Comparison of ENCODE assay signal across 8 cellular contexts in genomic region chr2:209556354-209556961, GRCh38.
DNase-seq lines count a peak whose midpoint lies in the region; ATAC-seq and TF ChIP-seq lines count a peak whose summit lies in the region.

No MANE protein-coding gene starts in this region.

- H4K20me1 ChIP-seq in PC-3 (ENCODE audit: low read length): no peaks in the 10 kb centered on the region

- intact Hi-C loops in PC-3 (cut with micrococcal nuclease) (loop anchor here (1.0 to 5.0 kb wide), 4 partner anchors 60 to 1159 kb away; no protein-coding TSS in a partner anchor), colonic mucosa (cut with DNase I) (no loop called here)

- H3K9me2 ChIP-seq in PC-3 (replicated peaks; ENCODE audit: low read length): no peaks in the 10 kb centered on the region

- BruUV-seq in PC-3 (replicated peaks; lab: Mats Ljungman, UMichigan): no TSS peak

- H3K27ac ChIP-seq in PC-3 (ENCODE audit: low read length) (no peak overlapping the region), colonic mucosa (no peak overlapping the region)

- H3K27me3 ChIP-seq in PC-3 (ENCODE audit: low read length) (no peaks in the 10 kb centered on the region), colonic mucosa (no peaks in the 10 kb centered on the region)

- ATAC-seq in GM18508 (IDR thresholded peaks at IDR 0.05; ENCODE audit: insufficient read depth, unreplicated experiment) (peak; percentile 64), HG03159 (IDR thresholded peaks at IDR 0.05; ENCODE audit: unreplicated experiment) (peak; percentile 70), PC-3 (peak; percentile 94)

- H3K9ac ChIP-seq in PC-3 (ENCODE audit: low read length) (no peak overlapping the region), colonic mucosa (ENCODE audit: low read depth in 2 of 2, low read length in 2 of 2) (no peak overlapping the region)

- H2AFZ ChIP-seq in PC-3 (ENCODE audit: low read length): no peak overlapping the region

- DNase-seq in AG04449 (ENCODE audit: low read depth, low spot score): no peak
- DNase-seq in PC-3: peak; percentile 73
- peak; percentile 33 for DNase-seq in germinal center (ENCODE audit: low spot score)
- no peak for DNase-seq in activated CD4-positive, alpha-beta T cell treated with anti-CD3 and anti-CD28 coated beads, Interleukin-2, amount 50 U/mL, for 48 hours
- DNase-seq in colonic mucosa: no peak
- DNase-seq in retina: no peak

- CTCF ChIA-PET in AG04449 (lab: Yijun Ruan, JAX): interaction anchor here (0.6 to 5.4 kb wide), 16 partner anchors 12 to 1157 kb away, joined by 3 to 94 read pairs (median 4); partner anchors contain the start of gene MAP2
- CTCF ChIA-PET in PC-3 (lab: Charles Lee): interaction anchor here (0.6 kb wide), 1 partner anchor 21 kb away, joined by 3 read pairs; no protein-coding TSS in a partner anchor

- H3K4me3 ChIP-seq in AG04449 (ENCODE audit: low read depth, low read length): no peak overlapping the region
- no peak overlapping the region for H3K4me3 ChIP-seq in PC-3 (ENCODE audit: low read length)
- no peak overlapping the region for H3K4me3 ChIP-seq in colonic mucosa

- POLR2A ChIA-PET in AG04449 (lab: Yijun Ruan, JAX): no interaction called here
- POLR2A ChIA-PET in PC-3 (lab: Charles Lee; ENCODE audit: unreplicated experiment): interaction anchor here (0.6 kb wide), 1 partner anchor 114 kb away, joined by 4 read pairs; no protein-coding TSS in a partner anchor

- TF ChIP-seq CTCF in AG04449 (IDR thresholded peaks at IDR 0.05; ENCODE audit: insufficient read depth, low read length, missing control alignments) (peak; percentile 66), PC-3 (conservative IDR thresholded peaks at IDR 0.05; ENCODE audit: low read depth, low read length) (peak; percentile 80), colonic mucosa (IDR thresholded peaks at IDR 0.05) (no peak)

- no peaks in the 10 kb centered on the region for H3K79me2 ChIP-seq in PC-3 (ENCODE audit: low read length)

- H3K4me1 ChIP-seq in PC-3 (ENCODE audit: insufficient read depth, low read length) (no peaks in the 10 kb centered on the region), colonic mucosa (no peaks in the 10 kb centered on the region)

- H3F3A ChIP-seq in PC-3 (ENCODE audit: low read length, unreplicated experiment): no peaks in the 10 kb centered on the region

- H3K4me2 ChIP-seq in PC-3 (ENCODE audit: low read length): no peak overlapping the region

- H3K36me3 ChIP-seq in PC-3 (ENCODE audit: low read depth, low read length) (no peaks in the 10 kb centered on the region), colonic mucosa (no peaks in the 10 kb centered on the region)

- H3K9me3 ChIP-seq in PC-3 (ENCODE audit: low read length) (no peaks in the 10 kb centered on the region), colonic mucosa (no peaks in the 10 kb centered on the region)

Comparison
In these comparisons a context has a peak if more than half of its experiments do, and no peak if none do; other contexts are left out.
1. DNase-seq: peak in PC-3 (single experiment) and germinal center (single experiment); none in AG04449 (single experiment), activated CD4-positive, alpha-beta T cell treated with anti-CD3 and anti-CD28 coated beads, Interleukin-2, amount 50 U/mL, for 48 hours (0 of 2), colonic mucosa (single experiment) and retina (single experiment).
2. Peak in every context shown above with its lines, with median percentiles within 50 percentile points of each other: ATAC-seq.